29 cellular contexts compared by ENCODE assay signal in the genomic region with DNA sequence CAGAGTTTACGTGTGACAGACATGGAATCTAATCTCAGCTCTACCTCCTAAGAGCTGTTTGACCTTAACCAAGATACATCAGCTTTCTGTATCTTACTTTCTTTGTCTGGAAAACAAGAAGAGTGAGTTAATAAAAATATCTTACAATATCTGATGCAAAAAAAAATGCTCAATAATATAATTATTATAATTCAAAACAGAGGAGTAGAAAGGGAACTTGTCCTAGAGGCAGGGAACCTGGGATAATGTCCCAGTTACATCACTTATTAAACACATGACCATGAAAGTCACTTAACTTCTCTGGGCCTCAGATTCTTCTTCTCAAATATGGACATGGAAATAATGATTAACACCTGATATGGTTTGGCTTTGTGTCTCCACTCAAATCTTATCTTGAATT.
"Had no signal": no experiment of that assay in that cellular context is flagged by ENCODE, and none has a peak within 500 bp of the region (broad histone marks: within the 10 kb centered on the region; RNA-seq: fewer than 3 reads in every experiment).

No MANE protein-coding gene starts in this region.

- FAIRE-seq: colon, endometrium, endothelial cell of umbilical vein, frontal cortex had no signal

- H3K4me1 ChIP-seq: colonic mucosa, esophagus muscularis mucosa, esophagus squamous epithelium, foreskin keratinocyte, gastrocnemius medialis, gastroesophageal sphincter, heart left ventricle, heart right ventricle had no signal

- H3K9me3 ChIP-seq: colonic mucosa, esophagus muscularis mucosa, esophagus squamous epithelium, gastrocnemius medialis, gastroesophageal sphincter, heart left ventricle, heart right ventricle had no signal

- H3K4me3 Mint-ChIP-seq: dendritic cell treated with granulocyte-macrophage colony-stimulating factor and Interleukin-4, amounts not matched to agents 40 ng/mL and 50 ng/mL, for 4 days; effector memory CD8-positive, alpha-beta T cell; endodermal cell had no signal

- DNase-seq: colonic mucosa; cortex of kidney; dermis blood vessel endothelial cell; dorsolateral prefrontal cortex; effector CD4-positive, alpha-beta T cell; effector CD8-positive, alpha-beta T cell; effector memory CD4-positive, alpha-beta T cell; effector memory CD8-positive, alpha-beta T cell; endodermal cell; erythroblast; esophagus squamous epithelium; foreskin fibroblast; foreskin keratinocyte; foreskin melanocyte; gastrocnemius medialis; glutamatergic neuron; head of caudate nucleus; heart left ventricle; heart right ventricle had no signal

- H3K4me1 Mint-ChIP-seq: endodermal cell had no signal

- ATAC-seq: effector memory CD8-positive, alpha-beta T cell; esophagus mucosa; foreskin keratinocyte; gastrocnemius medialis; gastroesophageal sphincter; heart left ventricle; heart right ventricle had no signal

- H3K27me3 Mint-ChIP-seq: dendritic cell treated with granulocyte-macrophage colony-stimulating factor and Interleukin-4, amounts not matched to agents 40 ng/mL and 50 ng/mL, for 4 days; effector memory CD8-positive, alpha-beta T cell had no signal

- H3K27ac Mint-ChIP-seq: dendritic cell treated with granulocyte-macrophage colony-stimulating factor and Interleukin-4, amounts not matched to agents 40 ng/mL and 50 ng/mL, for 4 days; effector memory CD8-positive, alpha-beta T cell; endodermal cell had no signal

- H3K9me3 Mint-ChIP-seq: dendritic cell treated with granulocyte-macrophage colony-stimulating factor and Interleukin-4, amounts not matched to agents 40 ng/mL and 50 ng/mL, for 4 days; effector memory CD8-positive, alpha-beta T cell had no signal

- H3K36me3 ChIP-seq: colonic mucosa, esophagus muscularis mucosa, esophagus squamous epithelium, gastrocnemius medialis, gastroesophageal sphincter, heart left ventricle, heart right ventricle had no signal

- H3K27ac ChIP-seq: colonic mucosa, coronary artery, dorsolateral prefrontal cortex, epithelial cell of prostate, esophagus muscularis mucosa, esophagus squamous epithelium, foreskin keratinocyte, gastrocnemius medialis, gastroesophageal sphincter, heart left ventricle, heart right ventricle had no signal

- H3K27me3 ChIP-seq: colonic mucosa, esophagus muscularis mucosa, esophagus squamous epithelium, foreskin keratinocyte, gastrocnemius medialis, gastroesophageal sphincter, heart left ventricle, heart right ventricle had no signal

- H3K4me3 ChIP-seq: colonic mucosa, coronary artery, dorsolateral prefrontal cortex, esophagus muscularis mucosa, esophagus squamous epithelium, gastrocnemius medialis, gastroesophageal sphincter, heart left ventricle, heart right ventricle had no signal
